In the genomic region with DNA sequence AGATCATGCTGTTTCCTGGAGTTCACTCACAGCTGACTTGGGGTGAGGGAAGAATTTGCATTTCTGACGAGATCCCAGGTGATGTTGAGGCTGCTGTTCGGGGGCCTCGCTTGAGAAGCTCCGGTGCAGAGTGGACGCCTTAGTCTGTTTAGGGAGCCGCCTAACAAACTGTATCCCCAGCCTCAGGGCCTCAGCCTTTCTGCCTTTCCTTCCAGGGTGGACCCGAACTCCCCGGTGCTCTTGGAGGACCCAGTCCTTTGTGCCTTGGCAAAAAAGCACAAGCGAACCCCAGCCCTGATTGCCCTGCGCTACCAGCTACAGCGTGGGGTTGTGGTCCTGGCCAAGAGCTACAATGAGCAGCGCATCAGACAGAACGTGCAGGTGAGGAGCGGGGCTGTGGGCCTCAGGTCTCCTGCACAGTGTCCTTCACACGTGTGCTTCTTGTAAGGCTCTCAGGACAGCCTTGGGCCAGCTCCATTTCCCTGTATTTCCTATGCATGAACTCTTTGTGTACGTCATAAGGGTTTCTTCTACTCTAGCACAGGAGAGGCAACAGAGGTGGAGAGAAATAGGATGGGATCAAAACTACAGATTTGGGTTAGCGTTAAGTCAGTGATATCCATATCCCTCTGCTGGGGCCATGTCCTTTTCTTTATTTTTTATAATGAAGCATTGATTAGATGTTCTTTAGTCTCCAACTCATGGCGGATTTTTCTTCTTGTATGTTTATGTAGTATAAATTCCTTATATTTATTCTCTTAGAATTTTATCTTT, we compare ENCODE assay signal across 2 cellular contexts.
A peak's percentile ranks its signal among the peaks of the same experiment; 100 is the strongest.
TF ChIP-seq lines count a peak whose summit lies in the region.

No MANE protein-coding gene starts in this region.

TF ChIP-seq in A549, 52 proteins besides CTCF, POLR2A, EP300 and RAD21:
- peak; percentile 75; the same call in 1 of the 2 replicates for TF ChIP-seq POLR2AphosphoS2 (conservative IDR thresholded peaks at IDR 0.05; ENCODE audit: low read length)
- peak in 1 of 2 experiments; percentile 55; a peak in 2 of 5 replicates for TF ChIP-seq JUN (IDR thresholded peaks at IDR 0.05)

TF ChIP-seq in HepG2, 621 proteins besides CTCF, POLR2A, EP300 and RAD21:
- TF ChIP-seq POLR2G (IDR thresholded peaks at IDR 0.05; ENCODE audit: low read depth, low read length) (peak; percentile 50), PAF1 (CRISPR knock-in tag; IDR thresholded peaks at IDR 0.05) (peak; percentile 64; the same call in 1 of the 2 replicates), SSRP1 (CRISPR knock-in tag; IDR thresholded peaks at IDR 0.05) (peak; percentile 66; the same call in 1 of the 2 replicates), RBFOX2 (IDR thresholded peaks at IDR 0.05; ENCODE audit: low read depth, low read length) (peak; percentile 58)
